In the genomic region with DNA sequence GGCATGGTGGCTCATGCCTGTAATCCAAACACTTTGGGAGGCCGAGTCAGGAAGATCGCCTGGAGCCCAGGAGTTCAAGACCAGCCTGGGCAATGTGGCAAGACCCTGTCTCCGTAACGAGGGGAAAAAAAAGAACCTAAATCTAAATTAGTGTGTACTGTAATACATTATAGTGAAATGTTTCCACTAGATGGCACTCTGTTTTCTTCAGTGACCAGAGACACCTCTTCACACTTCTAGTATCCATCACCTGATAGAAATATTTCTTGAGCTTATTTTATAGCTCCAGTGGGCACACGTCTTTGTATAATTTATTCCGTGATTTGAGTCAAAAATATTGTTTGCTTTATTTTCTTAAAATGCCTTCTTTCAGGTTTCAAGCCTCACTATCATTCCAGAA, we compare ENCODE assay signal across 8 cellular contexts.
DNase-seq lines count a peak whose midpoint lies in the region; ATAC-seq and TF ChIP-seq lines count a peak whose summit lies in the region.

No MANE protein-coding gene starts in this region.

- peak; percentile 48 for DNase-seq in SIG-M5 treated with dmso at 0.1 percent for 504 hours (lab: John Stamatoyannopoulos, UW; ENCODE audit: unreplicated experiment)
- DNase-seq in SIG-M5 (lab: John Stamatoyannopoulos, UW) = no peak
- DNase-seq in HT-29 (ENCODE audit: low spot score) = peak; percentile 54
- peak in 2 of 34 experiments; percentile 4 to 12 for DNase-seq in T-cell
- DNase-seq in foreskin keratinocyte = peak in 1 of 2 donors; percentile 30
- no peak for DNase-seq in mesendoderm
- DNase-seq in omental fat pad (ENCODE audit: low spot score) = no peak
- DNase-seq in stimulated activated CD4-positive, alpha-beta T cell treated with anti-CD3 and anti-CD28 coated beads, Interleukin-2, amount 100 ng/mL, for 24 hours = no peak

- H4K5ac ChIP-seq in mesendoderm (ENCODE audit: low read length) = no peak overlapping the region

- H3K27ac ChIP-seq in foreskin keratinocyte (peak overlapping the region; percentile 98), mesendoderm (ENCODE audit: low read depth, low read length) (no peak overlapping the region)

- no peak overlapping the region for H3K27ac Mint-ChIP-seq in T-cell

- no peak overlapping the region for H3K4ac ChIP-seq in mesendoderm (ENCODE audit: low read depth, low read length)

- H3K4me2 ChIP-seq in mesendoderm (ENCODE audit: low read length) = no peak overlapping the region

- peaks cover 0 to 17% of the 10 kb centered on the region in 2 donors for H3K27me3 Mint-ChIP-seq in T-cell

- POLR2A ChIA-PET in T-cell (lab: Charles Lee) = interaction anchor here (0.5 to 1.0 kb wide), 5 partner anchors 32 to 48 kb away, joined by 4 to 9 read pairs (median 6); no protein-coding TSS in a partner anchor

- H3K4me3 Mint-ChIP-seq in T-cell = peak overlapping the region in 2 of 3 donors; percentile 11 to 44

- no peak overlapping the region for H3K56ac ChIP-seq in mesendoderm (ENCODE audit: low read length)

- no peaks in the 10 kb centered on the region for H3K36me3 ChIP-seq in mesendoderm (ENCODE audit: control insufficient read depth, insufficient read depth, low read length)

- no peak overlapping the region for H2BK5ac ChIP-seq in mesendoderm (ENCODE audit: low read length)

- no peaks in the 10 kb centered on the region for H3K79me1 ChIP-seq in mesendoderm (ENCODE audit: low read length)

- H3K36me3 Mint-ChIP-seq in T-cell = no peaks in the 10 kb centered on the region

- no peak overlapping the region for H3K18ac ChIP-seq in mesendoderm (ENCODE audit: low read length)

- H2AK5ac ChIP-seq in mesendoderm (ENCODE audit: low read length) = no peak overlapping the region

- H2BK120ac ChIP-seq in mesendoderm (ENCODE audit: low read depth, low read length) = no peak overlapping the region

- no CpG with 5 or more reads among the region's 6 CpGs for WGBS in mesendoderm (ENCODE audit: extremely low coverage, insufficient coverage, low lambda C conversion rate)

- H3K27me3 ChIP-seq in foreskin keratinocyte = no peaks in the 10 kb centered on the region
- no peaks in the 10 kb centered on the region for H3K27me3 ChIP-seq in mesendoderm (ENCODE audit: insufficient read depth, low read length, poor library complexity)

- H3K23ac ChIP-seq in mesendoderm (ENCODE audit: low read length) = no peak overlapping the region

- TF ChIP-seq CTCF in foreskin keratinocyte (conservative IDR thresholded peaks at IDR 0.05) = peak; percentile 55
- no peak for TF ChIP-seq CTCF in omental fat pad (IDR thresholded peaks at IDR 0.05)

- ATAC-seq in T-cell (replicated peaks in 1 of 4) (peak; percentile 47 to 61 (median 57)), foreskin keratinocyte (peak; percentile 56), omental fat pad (ENCODE audit: low FRiP score) (no peak)

- no peak overlapping the region for H3K9ac ChIP-seq in mesendoderm (ENCODE audit: low read length)

- H3K4me3 ChIP-seq in mesendoderm (ENCODE audit: low read length) = no peak overlapping the region

- no peaks in the 10 kb centered on the region for H3K9me3 Mint-ChIP-seq in T-cell

- H3K4me1 Mint-ChIP-seq in T-cell = peaks cover 29 to 64% (median 62%) of the 10 kb centered on the region in 3 donors

- peaks cover 47% of the 10 kb centered on the region for H3K4me1 ChIP-seq in foreskin keratinocyte
- no peaks in the 10 kb centered on the region for H3K4me1 ChIP-seq in mesendoderm (ENCODE audit: control insufficient read depth, low read depth, low read length)

- H4K8ac ChIP-seq in mesendoderm (ENCODE audit: low read depth, low read length) = no peak overlapping the region

- CTCF ChIA-PET in T-cell (lab: Charles Lee) = interaction anchor here (0.5 to 1.4 kb wide), 22 partner anchors 20 to 1037 kb away, joined by 3 to 8 read pairs (median 3); no protein-coding TSS in a partner anchor

- peaks cover 34% of the 10 kb centered on the region for H3K79me2 ChIP-seq in mesendoderm (ENCODE audit: control insufficient read depth, insufficient read depth, low read length)

- no peak overlapping the region for H2BK15ac ChIP-seq in mesendoderm (replicated peaks; ENCODE audit: low read depth)

Comparison
In these comparisons a context has a peak if more than half of its experiments do, and no peak if none do; other contexts are left out.
1. DNase-seq: peak in SIG-M5 treated with dmso at 0.1 percent for 504 hours (single experiment) and HT-29 (single experiment); none in SIG-M5 (single experiment), mesendoderm (single experiment), omental fat pad (single experiment) and stimulated activated CD4-positive, alpha-beta T cell treated with anti-CD3 and anti-CD28 coated beads, Interleukin-2, amount 100 ng/mL, for 24 hours (0 of 2).